18 cellular contexts compared by ENCODE assay signal in the genomic region with DNA sequence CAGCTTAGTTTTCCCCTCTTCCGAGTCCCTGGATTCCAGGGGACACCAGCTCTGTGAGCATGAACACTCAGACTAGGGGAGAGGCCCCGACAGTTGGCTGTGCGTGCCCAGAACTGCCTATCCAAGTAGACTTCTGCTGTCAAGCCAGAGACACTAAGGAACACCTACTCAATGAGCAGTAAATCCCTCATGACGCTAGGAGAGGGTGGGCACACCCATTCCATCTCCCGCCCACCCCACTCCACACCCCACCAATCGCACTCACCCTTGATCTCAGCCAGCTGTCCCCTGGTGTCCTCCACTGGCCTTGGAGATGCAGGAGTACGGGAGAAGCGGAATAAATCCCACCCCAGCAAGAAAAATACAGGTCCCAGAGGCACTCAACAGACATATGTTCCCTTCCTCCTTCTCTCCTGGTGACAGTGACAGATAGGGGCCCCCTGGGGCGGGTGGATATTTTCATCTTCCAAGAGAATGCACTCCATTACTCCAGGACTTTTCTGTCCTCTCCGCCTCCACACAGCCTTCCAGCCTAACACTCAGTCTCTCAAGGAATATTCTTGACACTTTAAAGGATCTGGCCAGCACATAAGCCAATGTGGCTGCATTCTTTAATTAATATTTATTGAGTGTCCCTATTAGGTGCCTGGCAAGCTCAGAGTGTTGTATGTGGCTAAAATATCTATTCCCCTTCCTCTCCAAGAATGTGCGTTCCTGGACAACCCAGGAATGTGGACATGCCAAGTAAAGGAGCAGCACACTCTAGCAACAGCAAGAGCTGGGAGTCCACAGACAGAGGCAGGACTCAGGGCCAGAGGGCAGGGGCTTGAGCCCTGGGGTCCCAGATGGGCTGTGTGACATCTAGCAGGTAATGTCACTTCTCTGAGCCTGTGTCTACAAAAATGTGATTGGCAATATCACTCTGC. TPM values are rescaled to one million over a fixed set of nuclear protein-coding genes. Genes with fewer than 3 reads are reported as not detected.
DNase-seq lines count a peak whose midpoint lies in the region; FAIRE-seq and TF ChIP-seq lines count a peak whose summit lies in the region.
"Had no signal": no experiment of that assay in that cellular context is flagged by ENCODE, and none has a peak within 500 bp of the region (broad histone marks: within the 10 kb centered on the region; RNA-seq: fewer than 3 reads in every experiment).

No MANE protein-coding gene starts in this region.

- H3K27ac Mint-ChIP-seq in glutamatergic neuron (ENCODE audit: unreplicated experiment), result peak overlapping the region; percentile 28
- H3K27ac Mint-ChIP-seq in progenitor cell of endocrine pancreas, result peak overlapping the region; percentile 74
- H3K27ac Mint-ChIP-seq: activated CD4-positive, alpha-beta T cell treated with anti-CD3 and anti-CD28 coated beads for 36 hours; T-helper 2 cell treated with Interferon-gamma antibody and Interleukin-4, amounts not matched to agents 5 μg/mL and 100 μg/mL, for 36 hours had no signal

- H3K4me3 Mint-ChIP-seq in glutamatergic neuron (ENCODE audit: unreplicated experiment) (peak overlapping the region; percentile 50), progenitor cell of endocrine pancreas (ENCODE audit: low read depth) (no peak overlapping the region)
- H3K4me3 Mint-ChIP-seq: activated CD4-positive, alpha-beta T cell treated with anti-CD3 and anti-CD28 coated beads for 36 hours; activated naive CD4-positive, alpha-beta T cell treated with anti-CD3 and anti-CD28 coated beads, Interleukin-2, amount 50 U/mL, for 24 hours; T-helper 2 cell treated with Interferon-gamma antibody and Interleukin-4, amounts not matched to agents 5 μg/mL and 100 μg/mL, for 36 hours had no signal

- no peak overlapping the region for H3K4me3 ChIP-seq in AG10803 (ENCODE audit: low read length)
- H3K4me3 ChIP-seq: MG63 had no signal

- H3K36me3 Mint-ChIP-seq in glutamatergic neuron (ENCODE audit: unreplicated experiment) (no peaks in the 10 kb centered on the region), progenitor cell of endocrine pancreas (ENCODE audit: insufficient read depth) (no peaks in the 10 kb centered on the region)
- H3K36me3 Mint-ChIP-seq: activated naive CD4-positive, alpha-beta T cell treated with anti-CD3 and anti-CD28 coated beads, Interleukin-2, amount 50 U/mL, for 24 hours had no signal

- TF ChIP-seq CTCF in AG10803 (conservative IDR thresholded peaks at IDR 0.05; ENCODE audit: low read length), result no peak
- no peak for TF ChIP-seq CTCF in glutamatergic neuron (IDR thresholded peaks at IDR 0.05; ENCODE audit: partially characterized antibody, unreplicated experiment)
- no peak for TF ChIP-seq CTCF in progenitor cell of endocrine pancreas (IDR thresholded peaks at IDR 0.05; ENCODE audit: unreplicated experiment)

- no peak for FAIRE-seq in GM19239 (lab: Jason Lieb, UNC)

- DNase-seq in AG10803 (ENCODE audit: low read depth), result peak; percentile 69
- DNase-seq in NCI-H524 (lab: John Stamatoyannopoulos, UW), result peak; percentile 92
- DNase-seq in glutamatergic neuron, result no peak
- DNase-seq in progenitor cell of endocrine pancreas (ENCODE audit: low spot score, unreplicated experiment), result no peak
- no peak for DNase-seq in foreskin melanocyte
- no peak for DNase-seq in NCI-H1092 (lab: John Stamatoyannopoulos, UW)
- no peak for DNase-seq in kidney tubule cell (ENCODE audit: low spot score)
- DNase-seq in GM19239 (ENCODE audit: insufficient read length, low spot score), result no peak
- DNase-seq: activated CD4-positive, alpha-beta T cell treated with anti-CD3 and anti-CD28 coated beads for 36 hours; activated T-cell treated with anti-CD3 and anti-CD28 coated beads for 4 hours; Caco-2; GF-D8; MG63; NCI-H2107; NK-92 treated with Interleukin-12 subunit alpha and Interleukin-12 subunit beta, amount 100 ng/mL, for 24 hours; SHP77 treated with DMSO at 0.1 percent for 48 hours had no signal

- H3K4me1 Mint-ChIP-seq in glutamatergic neuron (ENCODE audit: low read depth, unreplicated experiment) (peaks cover 22% of the 10 kb centered on the region), progenitor cell of endocrine pancreas (ENCODE audit: low read depth) (peaks cover 21% of the 10 kb centered on the region)

- H3K27me3 Mint-ChIP-seq in glutamatergic neuron (ENCODE audit: unreplicated experiment) (peaks cover 4% of the 10 kb centered on the region), progenitor cell of endocrine pancreas (peaks cover 21% of the 10 kb centered on the region)
- H3K27me3 Mint-ChIP-seq: activated naive CD4-positive, alpha-beta T cell treated with anti-CD3 and anti-CD28 coated beads, Interleukin-2, amount 50 U/mL, for 24 hours had no signal

- H3K9me3 Mint-ChIP-seq in glutamatergic neuron (ENCODE audit: unreplicated experiment) (no peaks in the 10 kb centered on the region), progenitor cell of endocrine pancreas (ENCODE audit: low read depth) (no peaks in the 10 kb centered on the region)
- H3K9me3 Mint-ChIP-seq: activated naive CD4-positive, alpha-beta T cell treated with anti-CD3 and anti-CD28 coated beads, Interleukin-2, amount 50 U/mL, for 24 hours; T-helper 2 cell treated with Interferon-gamma antibody and Interleukin-4, amounts not matched to agents 5 μg/mL and 100 μg/mL, for 36 hours had no signal

RNA-seq across cellular contexts. Expression of a gene that starts 13.1 kb away (rescaled TPM):
- total RNA-seq in glutamatergic neuron (ENCODE audit: unreplicated experiment), result 10.8 TPM
- 24.3 and 27.8 TPM in 2 replicates for total RNA-seq in progenitor cell of endocrine pancreas

Comparison
In these comparisons a context has a peak if more than half of its experiments do, and no peak if none do; other contexts are left out.
1. DNase-seq: peak in AG10803 (single experiment) and NCI-H524 (2 of 2); none in glutamatergic neuron (single experiment), progenitor cell of endocrine pancreas (single experiment), foreskin melanocyte (single experiment), NCI-H1092 (single experiment), kidney tubule cell (single experiment) and GM19239 (single experiment).